ENCODE assay signal across 8 cellular contexts in the genomic region with DNA sequence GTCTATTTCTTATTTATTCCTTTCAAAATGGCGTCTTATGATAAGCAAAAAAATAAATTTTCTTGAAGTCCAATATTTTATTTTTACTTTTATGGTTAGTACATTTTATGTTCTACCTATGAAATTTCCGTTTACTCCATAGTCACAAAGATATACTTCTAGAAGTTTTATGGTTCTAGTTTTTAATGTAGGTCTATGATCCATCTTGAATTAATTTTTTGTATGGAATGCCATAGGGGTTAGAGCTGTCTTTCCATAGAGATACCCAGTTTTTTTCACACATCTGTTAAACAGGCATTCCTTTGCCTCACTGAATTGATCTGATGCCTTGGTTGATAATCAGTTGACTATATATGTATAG. TPM values are rescaled to one million over a fixed set of nuclear protein-coding genes. Genes with fewer than 3 reads are reported as not detected.
DNase-seq lines count a peak whose midpoint lies in the region; ATAC-seq, FAIRE-seq and TF ChIP-seq lines count a peak whose summit lies in the region.

No MANE protein-coding gene starts in this region.

- peak overlapping the region; percentile 70 for H3K4me3 Mint-ChIP-seq in natural killer cell
- H3K4me3 Mint-ChIP-seq in natural killer cell treated with Interleukin-12 subunit alpha and Interleukin-12 subunit beta and Interleukin-15 and Interleukin-18, amount 100 ng/mL, for 72 hours, result no peak overlapping the region

- H3K4me3 ChIP-seq in bronchial epithelial cell (ENCODE audit: low read depth, low read length), result peak overlapping the region; percentile 31
- peak overlapping the region; percentile 55 to 57 for H3K4me3 ChIP-seq in muscle layer of duodenum (ENCODE audit: low read depth in 1 of 2, low read length in 2 of 2)
- H3K4me3 ChIP-seq in vagina, result peak overlapping the region; percentile 44 to 72

- H3K27me3 ChIP-seq in bronchial epithelial cell (ENCODE audit: control insufficient read depth, insufficient read depth, low read length) (no peaks in the 10 kb centered on the region), muscle layer of duodenum (ENCODE audit: low read depth, low read length) (no peaks in the 10 kb centered on the region), vagina (no peaks in the 10 kb centered on the region)

- H3K27ac ChIP-seq in muscle layer of duodenum (ENCODE audit: low read length), result no peak overlapping the region
- H3K27ac ChIP-seq in vagina, result peak overlapping the region; percentile 68

- peaks cover 23 to 32% of the 10 kb centered on the region in 2 donors for H3K27me3 Mint-ChIP-seq in natural killer cell (ENCODE audit: low read depth in 2 of 2)
- peaks cover 21 to 28% of the 10 kb centered on the region in 2 donors for H3K27me3 Mint-ChIP-seq in natural killer cell treated with Interleukin-12 subunit alpha and Interleukin-12 subunit beta and Interleukin-15 and Interleukin-18, amount 100 ng/mL, for 72 hours

- DNase-seq in natural killer cell (no peak), bronchial epithelial cell (ENCODE audit: low read depth) (no peak), vagina (ENCODE audit: extremely low spot score in 2 of 2) (no peak), C1 segment of cervical spinal cord (lab: John Stamatoyannopoulos, UW) (no peak), occipital lobe (lab: John Stamatoyannopoulos, UW) (no peak)
- no peak for DNase-seq in natural killer cell treated with Interleukin-12 subunit alpha and Interleukin-12 subunit beta and Interleukin-15 and Interleukin-18, amount 100 ng/mL, for 72 hours (ENCODE audit: low spot score)

- H3K36me3 Mint-ChIP-seq in natural killer cell, result no peaks in the 10 kb centered on the region
- peaks cover 4% of the 10 kb centered on the region for H3K36me3 Mint-ChIP-seq in natural killer cell treated with Interleukin-12 subunit alpha and Interleukin-12 subunit beta and Interleukin-15 and Interleukin-18, amount 100 ng/mL, for 72 hours

- intact Hi-C loops in natural killer cell (cut with micrococcal nuclease), result no loop called here
- intact Hi-C loops in vagina (cut with DNase I), result no loop called here

- TF ChIP-seq CTCF in natural killer cell (IDR thresholded peaks at IDR 0.05) (no peak), bronchial epithelial cell (IDR thresholded peaks at IDR 0.05; ENCODE audit: insufficient read depth, low read length, severe bottlenecking) (no peak), vagina (IDR thresholded peaks at IDR 0.05) (no peak)

- no peak for TF ChIP-seq POLR2A in vagina (IDR thresholded peaks at IDR 0.05)

- no peak overlapping the region for H3K27ac Mint-ChIP-seq in natural killer cell
- no peak overlapping the region for H3K27ac Mint-ChIP-seq in natural killer cell treated with Interleukin-12 subunit alpha and Interleukin-12 subunit beta and Interleukin-15 and Interleukin-18, amount 100 ng/mL, for 72 hours

- no peaks in the 10 kb centered on the region for H3K4me1 ChIP-seq in muscle layer of duodenum (ENCODE audit: control insufficient read depth in 1 of 2, insufficient read depth in 2 of 2, low read length in 2 of 2)
- peaks cover 12% of the 10 kb centered on the region for H3K4me1 ChIP-seq in vagina

- H3K36me3 ChIP-seq in bronchial epithelial cell (ENCODE audit: control insufficient read depth, insufficient read depth, low read length) (no peaks in the 10 kb centered on the region), muscle layer of duodenum (ENCODE audit: control insufficient read depth in 1 of 2, insufficient read depth in 2 of 2, low read length in 2 of 2) (no peaks in the 10 kb centered on the region), vagina (no peaks in the 10 kb centered on the region)

- peaks cover 9 to 10% of the 10 kb centered on the region in 2 donors for H3K4me1 Mint-ChIP-seq in natural killer cell
- H3K4me1 Mint-ChIP-seq in natural killer cell treated with Interleukin-12 subunit alpha and Interleukin-12 subunit beta and Interleukin-15 and Interleukin-18, amount 100 ng/mL, for 72 hours (ENCODE audit: low read depth in 2 of 2), result peaks cover 0 to 3% of the 10 kb centered on the region in 2 donors

- ATAC-seq in natural killer cell (no peak), HG02763 (IDR thresholded peaks at IDR 0.05; ENCODE audit: unreplicated experiment) (no peak)
- no peak for ATAC-seq in natural killer cell treated with Interleukin-12 subunit alpha and Interleukin-12 subunit beta and Interleukin-15 and Interleukin-18, amount 100 ng/mL, for 72 hours

- no peak for FAIRE-seq in bronchial epithelial cell (lab: Jason Lieb, UNC)

- H3K9me3 ChIP-seq in muscle layer of duodenum (ENCODE audit: control insufficient read depth in 1 of 2, low read length in 2 of 2) (peaks cover 4 to 5% of the 10 kb centered on the region in 2 donors), vagina (no peaks in the 10 kb centered on the region)

- H3K9me3 Mint-ChIP-seq in natural killer cell, result peaks cover 0 to 3% of the 10 kb centered on the region in 2 donors
- H3K9me3 Mint-ChIP-seq in natural killer cell treated with Interleukin-12 subunit alpha and Interleukin-12 subunit beta and Interleukin-15 and Interleukin-18, amount 100 ng/mL, for 72 hours, result no peaks in the 10 kb centered on the region

RNA-seq across cellular contexts. Expression of a gene that starts 24.9 kb away (rescaled TPM):
- total RNA-seq in natural killer cell, result not detected
- total RNA-seq in natural killer cell treated with Interleukin-12 subunit alpha and Interleukin-12 subunit beta and Interleukin-15 and Interleukin-18, amount 100 ng/mL, for 72 hours, result not detected
- not detected in 2 replicates for total RNA-seq in bronchial epithelial cell
- total RNA-seq in vagina, result not detected
- not detected for total RNA-seq in occipital lobe
